In the genomic region with DNA sequence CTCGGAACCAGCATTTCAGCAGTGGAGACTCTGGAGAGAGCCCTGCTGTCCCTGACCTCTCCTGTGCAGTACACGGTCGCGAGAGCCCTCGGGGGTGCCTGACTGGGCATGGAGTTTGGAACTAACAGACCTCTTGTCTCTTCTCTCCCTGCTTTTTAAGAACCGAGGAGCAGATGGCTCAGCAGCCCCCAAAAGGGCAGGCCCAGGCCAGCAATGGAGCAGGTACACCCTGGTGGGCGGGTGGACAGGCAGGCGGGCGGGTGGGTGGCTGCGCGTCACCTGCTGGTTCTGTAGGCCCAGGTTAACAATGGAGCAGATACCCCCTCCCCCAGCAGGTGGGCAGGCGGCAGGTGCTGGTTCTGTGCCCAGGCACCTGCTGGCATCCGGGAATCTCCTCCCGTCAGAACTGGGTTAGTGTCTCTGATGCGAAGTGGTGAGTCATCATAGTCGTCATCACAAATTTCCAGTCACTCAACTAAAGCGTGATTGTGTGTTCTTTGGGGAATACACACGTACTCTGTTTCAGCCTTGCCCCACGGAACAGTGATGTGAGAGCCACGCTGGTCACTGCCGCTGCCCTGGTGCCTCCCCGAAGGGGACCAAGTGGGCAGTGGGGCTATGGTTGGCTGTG, we compare ENCODE assay signal across 8 cellular contexts. TPM values are rescaled to one million over a fixed set of nuclear protein-coding genes. Genes with fewer than 3 reads are reported as not detected.
DNase-seq lines count a peak whose midpoint lies in the region; ATAC-seq and TF ChIP-seq lines count a peak whose summit lies in the region.

No MANE protein-coding gene starts in this region.

- no peaks in the 10 kb centered on the region for H3K9me3 ChIP-seq in BLaER1 treated with 17β-estradiol and CSF1 and Interleukin-3, amounts not matched to agents 10 nM and 100 nM (replicated peaks in 1 of 11)
- no peaks in the 10 kb centered on the region for H3K9me3 ChIP-seq in neural progenitor cell (ENCODE audit: low read depth)

- H2AFZ ChIP-seq in neural progenitor cell (replicated peaks), result no peak overlapping the region

- H3K9me3 Mint-ChIP-seq in neural progenitor cell, result no peaks in the 10 kb centered on the region

- H3K4me1 ChIP-seq in BLaER1 treated with 17β-estradiol and CSF1 and Interleukin-3, amounts not matched to agents 10 nM and 100 nM, result peaks cover 26 to 77% (median 64%) of the 10 kb centered on the region in 10 experiments
- H3K4me1 ChIP-seq in neural progenitor cell, result no peaks in the 10 kb centered on the region

- H3F3A ChIP-seq in neural progenitor cell (ENCODE audit: low read depth), result no peaks in the 10 kb centered on the region

- H3K4me1 Mint-ChIP-seq in neural progenitor cell, result peaks cover 10% of the 10 kb centered on the region

- H3K4me3 Mint-ChIP-seq in neural progenitor cell, result no peak overlapping the region

- no peak overlapping the region for H3K4me3 ChIP-seq in BLaER1 treated with 17β-estradiol and CSF1 and Interleukin-3, amounts not matched to agents 10 nM and 100 nM
- no peak overlapping the region for H3K4me3 ChIP-seq in neural progenitor cell

- H3K79me2 ChIP-seq in neural progenitor cell (ENCODE audit: low read depth), result no peaks in the 10 kb centered on the region

- TF ChIP-seq CTCF in neural progenitor cell (IDR thresholded peaks at IDR 0.05), result no peak

- H3K27ac Mint-ChIP-seq in neural progenitor cell, result no peak overlapping the region

- H3K36me3 ChIP-seq in BLaER1 treated with 17β-estradiol and CSF1 and Interleukin-3, amounts not matched to agents 10 nM and 100 nM, result peaks cover 23 to 80% (median 52%) of the 10 kb centered on the region in 11 experiments
- H3K36me3 ChIP-seq in neural progenitor cell, result no peaks in the 10 kb centered on the region

- H3K27me3 ChIP-seq in BLaER1 treated with 17β-estradiol and CSF1 and Interleukin-3, amounts not matched to agents 10 nM and 100 nM, result no peaks in the 10 kb centered on the region
- H3K27me3 ChIP-seq in neural progenitor cell, result no peaks in the 10 kb centered on the region

- H3K27ac ChIP-seq in BLaER1 treated with 17β-estradiol and CSF1 and Interleukin-3, amounts not matched to agents 10 nM and 100 nM, result 0 out of 22 replicates have a peak overlapping the region, but pooled peaks of 1 of the 11 experiments have one; percentile 6
- H3K27ac ChIP-seq in neural progenitor cell, result no peak overlapping the region

- ATAC-seq in left ventricle myocardium superior, result peak; percentile 30
- ATAC-seq in HG03196 (IDR thresholded peaks at IDR 0.05; ENCODE audit: unreplicated experiment), result no peak
- ATAC-seq in HG03280 (IDR thresholded peaks at IDR 0.05; ENCODE audit: unreplicated experiment), result no peak

- peaks cover 5% of the 10 kb centered on the region for H3K27me3 Mint-ChIP-seq in neural progenitor cell (ENCODE audit: insufficient read depth, low read depth)

- H3K9ac ChIP-seq in BLaER1 treated with 17β-estradiol and CSF1 and Interleukin-3, amounts not matched to agents 10 nM and 100 nM, result no peak overlapping the region
- H3K9ac ChIP-seq in neural progenitor cell, result no peak overlapping the region

- peaks cover 65 to 99% (median 82%) of the 10 kb centered on the region in 11 experiments for H4K20me1 ChIP-seq in BLaER1 treated with 17β-estradiol and CSF1 and Interleukin-3, amounts not matched to agents 10 nM and 100 nM
- H4K20me1 ChIP-seq in neural progenitor cell (ENCODE audit: low read depth), result peaks cover 7% of the 10 kb centered on the region

- DNase-seq in NCI-H2081 (lab: John Stamatoyannopoulos, UW), result peak; percentile 40 to 74
- DNase-seq in activated T-cell treated with anti-CD3 and anti-CD28 coated beads, Interleukin-2, amount 50 U/mL, for 1 hour, result peak; percentile 57
- DNase-seq in left ventricle myocardium superior, result no peak
- DNase-seq in stromal cell of bone marrow (ENCODE audit: low read depth), result peak; percentile 13
- no peak for DNase-seq in neural progenitor cell (ENCODE audit: low spot score)

- peak overlapping the region; percentile 17 to 65 (median 45); a peak in 18 of 22 replicates for H3K4me2 ChIP-seq in BLaER1 treated with 17β-estradiol and CSF1 and Interleukin-3, amounts not matched to agents 10 nM and 100 nM
- no peak overlapping the region for H3K4me2 ChIP-seq in neural progenitor cell

- intact Hi-C loops in left ventricle myocardium superior (cut with micrococcal nuclease), result no loop called here

- H3K36me3 Mint-ChIP-seq in neural progenitor cell, result no peaks in the 10 kb centered on the region

RNA-seq across cellular contexts. Expression of gene GRAMD4, which starts 41.1 kb away (rescaled TPM):
- 94.0 TPM for total RNA-seq in left ventricle myocardium superior
- total RNA-seq in neural progenitor cell (ENCODE audit: low replicate concordance), result 30.2 and 32.2 TPM in 2 replicates

Comparison
In these comparisons a context has a peak if more than half of its experiments do, and no peak if none do; other contexts are left out.
1. DNase-seq: peak in NCI-H2081 (2 of 2), activated T-cell treated with anti-CD3 and anti-CD28 coated beads, Interleukin-2, amount 50 U/mL, for 1 hour (single experiment) and stromal cell of bone marrow (single experiment); none in left ventricle myocardium superior (single experiment) and neural progenitor cell (single experiment).